Comparison of ENCODE assay signal across 1 cellular context in the genomic region with DNA sequence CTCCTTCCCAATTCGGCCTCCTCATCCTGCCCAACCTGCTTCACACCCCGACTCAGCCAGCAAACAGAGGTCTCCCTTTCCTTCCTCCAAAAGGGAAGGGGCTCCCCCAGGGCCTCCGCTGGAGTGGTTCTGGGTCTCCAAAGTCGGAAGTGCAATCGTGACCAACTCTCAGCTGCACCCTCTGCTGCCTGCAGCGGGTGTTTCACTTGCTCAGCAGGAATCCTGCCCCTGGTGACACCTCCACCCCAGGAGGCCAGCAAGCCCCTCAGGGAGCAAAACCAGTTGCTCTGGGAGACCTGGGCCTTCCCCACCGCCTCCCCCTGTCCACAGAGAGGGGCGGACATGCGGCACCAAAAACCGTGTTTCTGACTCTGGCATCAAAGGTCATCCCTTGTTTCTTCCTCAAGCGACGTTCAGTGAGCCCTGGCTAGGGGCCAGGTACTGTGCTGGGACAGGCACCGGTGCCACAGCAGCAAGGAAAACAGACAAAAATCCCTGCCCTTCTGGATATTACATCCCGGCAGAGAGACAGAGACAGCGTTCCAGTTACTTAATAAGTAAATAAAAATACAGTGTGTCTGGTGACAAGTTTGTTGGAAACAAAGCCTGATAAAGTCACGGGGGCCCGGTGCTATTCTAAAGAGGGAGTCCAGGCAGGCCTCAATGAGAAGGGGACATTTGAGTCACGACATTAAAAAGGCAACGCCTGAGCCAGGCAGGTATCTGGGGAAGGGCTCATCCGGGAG.
TF ChIP-seq lines count a peak whose summit lies in the region.

No MANE protein-coding gene starts in this region.

TF ChIP-seq in HepG2, 621 proteins besides CTCF, POLR2A, EP300 and RAD21 (continued from another document):
- TF ChIP-seq, protein P1, sequence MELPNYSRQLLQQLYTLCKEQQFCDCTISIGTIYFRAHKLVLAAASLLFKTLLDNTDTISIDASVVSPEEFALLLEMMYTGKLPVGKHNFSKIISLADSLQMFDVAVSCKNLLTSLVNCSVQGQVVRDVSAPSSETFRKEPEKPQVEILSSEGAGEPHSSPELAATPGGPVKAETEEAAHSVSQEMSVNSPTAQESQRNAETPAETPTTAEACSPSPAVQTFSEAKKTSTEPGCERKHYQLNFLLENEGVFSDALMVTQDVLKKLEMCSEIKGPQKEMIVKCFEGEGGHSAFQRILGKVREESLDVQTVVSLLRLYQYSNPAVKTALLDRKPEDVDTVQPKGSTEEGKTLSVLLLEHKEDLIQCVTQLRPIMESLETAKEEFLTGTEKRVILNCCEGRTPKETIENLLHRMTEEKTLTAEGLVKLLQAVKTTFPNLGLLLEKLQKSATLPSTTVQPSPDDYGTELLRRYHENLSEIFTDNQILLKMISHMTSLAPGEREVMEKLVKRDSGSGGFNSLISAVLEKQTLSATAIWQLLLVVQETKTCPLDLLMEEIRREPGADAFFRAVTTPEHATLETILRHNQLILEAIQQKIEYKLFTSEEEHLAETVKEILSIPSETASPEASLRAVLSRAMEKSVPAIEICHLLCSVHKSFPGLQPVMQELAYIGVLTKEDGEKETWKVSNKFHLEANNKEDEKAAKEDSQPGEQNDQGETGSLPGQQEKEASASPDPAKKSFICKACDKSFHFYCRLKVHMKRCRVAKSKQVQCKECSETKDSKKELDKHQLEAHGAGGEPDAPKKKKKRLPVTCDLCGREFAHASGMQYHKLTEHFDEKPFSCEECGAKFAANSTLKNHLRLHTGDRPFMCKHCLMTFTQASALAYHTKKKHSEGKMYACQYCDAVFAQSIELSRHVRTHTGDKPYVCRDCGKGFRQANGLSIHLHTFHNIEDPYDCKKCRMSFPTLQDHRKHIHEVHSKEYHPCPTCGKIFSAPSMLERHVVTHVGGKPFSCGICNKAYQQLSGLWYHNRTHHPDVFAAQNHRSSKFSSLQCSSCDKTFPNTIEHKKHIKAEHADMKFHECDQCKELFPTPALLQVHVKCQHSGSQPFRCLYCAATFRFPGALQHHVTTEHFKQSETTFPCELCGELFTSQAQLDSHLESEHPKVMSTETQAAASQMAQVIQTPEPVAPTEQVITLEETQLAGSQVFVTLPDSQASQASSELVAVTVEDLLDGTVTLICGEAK (IDR thresholded peaks at IDR 0.05) = no peak
- TF ChIP-seq, protein P1 (CRISPR knock-in tag; IDR thresholded peaks at IDR 0.05) = no peak
- TF ChIP-seq U2AF1 (optimal IDR thresholded peaks at IDR 0.05; ENCODE audit: low read depth, low read length) (peak; percentile 38), ZBTB1 (CRISPR knock-in tag; IDR thresholded peaks at IDR 0.05; ENCODE audit: borderline replicate concordance) (no peak), ZNF678 (CRISPR knock-in tag; IDR thresholded peaks at IDR 0.05) (no peak), JUN (CRISPR knock-in tag; IDR thresholded peaks at IDR 0.05) (no peak), NR3C1 (CRISPR knock-in tag; IDR thresholded peaks at IDR 0.05) (no peak), ZFY (CRISPR knock-in tag; IDR thresholded peaks at IDR 0.05) (no peak), ZMAT3 (CRISPR knock-in tag; conservative IDR thresholded peaks at IDR 0.05) (no peak), KLF12 (CRISPR knock-in tag; IDR thresholded peaks at IDR 0.05; ENCODE audit: borderline replicate concordance) (no peak), HMG20A (CRISPR knock-in tag; IDR thresholded peaks at IDR 0.05; ENCODE audit: borderline replicate concordance) (no peak), MAFK (conservative IDR thresholded peaks at IDR 0.05 in 1 of 2, IDR thresholded peaks at IDR 0.05 in 1 of 2; ENCODE audit: low read length in 2 of 2) (peak; percentile 60 to 73), MTF2 (CRISPR knock-in tag; IDR thresholded peaks at IDR 0.05; ENCODE audit: borderline replicate concordance) (0 out of 2 replicates have a peak, but pooled peaks have one; percentile 49), THAP11 (CRISPR knock-in tag; IDR thresholded peaks at IDR 0.05) (no peak), ZNF790 (CRISPR knock-in tag; IDR thresholded peaks at IDR 0.05; ENCODE audit: borderline replicate concordance) (no peak), FOXJ3 (CRISPR knock-in tag; IDR thresholded peaks at IDR 0.05; ENCODE audit: borderline replicate concordance) (no peak)
- TF ChIP-seq, protein P2, sequence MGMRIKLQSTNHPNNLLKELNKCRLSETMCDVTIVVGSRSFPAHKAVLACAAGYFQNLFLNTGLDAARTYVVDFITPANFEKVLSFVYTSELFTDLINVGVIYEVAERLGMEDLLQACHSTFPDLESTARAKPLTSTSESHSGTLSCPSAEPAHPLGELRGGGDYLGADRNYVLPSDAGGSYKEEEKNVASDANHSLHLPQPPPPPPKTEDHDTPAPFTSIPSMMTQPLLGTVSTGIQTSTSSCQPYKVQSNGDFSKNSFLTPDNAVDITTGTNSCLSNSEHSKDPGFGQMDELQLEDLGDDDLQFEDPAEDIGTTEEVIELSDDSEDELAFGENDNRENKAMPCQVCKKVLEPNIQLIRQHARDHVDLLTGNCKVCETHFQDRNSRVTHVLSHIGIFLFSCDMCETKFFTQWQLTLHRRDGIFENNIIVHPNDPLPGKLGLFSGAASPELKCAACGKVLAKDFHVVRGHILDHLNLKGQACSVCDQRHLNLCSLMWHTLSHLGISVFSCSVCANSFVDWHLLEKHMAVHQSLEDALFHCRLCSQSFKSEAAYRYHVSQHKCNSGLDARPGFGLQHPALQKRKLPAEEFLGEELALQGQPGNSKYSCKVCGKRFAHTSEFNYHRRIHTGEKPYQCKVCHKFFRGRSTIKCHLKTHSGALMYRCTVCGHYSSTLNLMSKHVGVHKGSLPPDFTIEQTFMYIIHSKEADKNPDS (CRISPR knock-in tag; IDR thresholded peaks at IDR 0.05) = 0 out of 2 replicates have a peak, but pooled peaks have one; percentile 27
- TF ChIP-seq, protein P3, sequence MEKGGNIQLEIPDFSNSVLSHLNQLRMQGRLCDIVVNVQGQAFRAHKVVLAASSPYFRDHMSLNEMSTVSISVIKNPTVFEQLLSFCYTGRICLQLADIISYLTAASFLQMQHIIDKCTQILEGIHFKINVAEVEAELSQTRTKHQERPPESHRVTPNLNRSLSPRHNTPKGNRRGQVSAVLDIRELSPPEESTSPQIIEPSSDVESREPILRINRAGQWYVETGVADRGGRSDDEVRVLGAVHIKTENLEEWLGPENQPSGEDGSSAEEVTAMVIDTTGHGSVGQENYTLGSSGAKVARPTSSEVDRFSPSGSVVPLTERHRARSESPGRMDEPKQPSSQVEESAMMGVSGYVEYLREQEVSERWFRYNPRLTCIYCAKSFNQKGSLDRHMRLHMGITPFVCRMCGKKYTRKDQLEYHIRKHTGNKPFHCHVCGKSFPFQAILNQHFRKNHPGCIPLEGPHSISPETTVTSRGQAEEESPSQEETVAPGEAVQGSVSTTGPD (CRISPR knock-in tag; IDR thresholded peaks at IDR 0.05) = no peak
- TF ChIP-seq, protein P4, sequence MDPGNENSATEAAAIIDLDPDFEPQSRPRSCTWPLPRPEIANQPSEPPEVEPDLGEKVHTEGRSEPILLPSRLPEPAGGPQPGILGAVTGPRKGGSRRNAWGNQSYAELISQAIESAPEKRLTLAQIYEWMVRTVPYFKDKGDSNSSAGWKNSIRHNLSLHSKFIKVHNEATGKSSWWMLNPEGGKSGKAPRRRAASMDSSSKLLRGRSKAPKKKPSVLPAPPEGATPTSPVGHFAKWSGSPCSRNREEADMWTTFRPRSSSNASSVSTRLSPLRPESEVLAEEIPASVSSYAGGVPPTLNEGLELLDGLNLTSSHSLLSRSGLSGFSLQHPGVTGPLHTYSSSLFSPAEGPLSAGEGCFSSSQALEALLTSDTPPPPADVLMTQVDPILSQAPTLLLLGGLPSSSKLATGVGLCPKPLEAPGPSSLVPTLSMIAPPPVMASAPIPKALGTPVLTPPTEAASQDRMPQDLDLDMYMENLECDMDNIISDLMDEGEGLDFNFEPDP (CRISPR knock-in tag; conservative IDR thresholded peaks at IDR 0.05) = 0 out of 2 replicates have a peak, but pooled peaks have one; percentile 82
- TF ChIP-seq, protein P5, sequence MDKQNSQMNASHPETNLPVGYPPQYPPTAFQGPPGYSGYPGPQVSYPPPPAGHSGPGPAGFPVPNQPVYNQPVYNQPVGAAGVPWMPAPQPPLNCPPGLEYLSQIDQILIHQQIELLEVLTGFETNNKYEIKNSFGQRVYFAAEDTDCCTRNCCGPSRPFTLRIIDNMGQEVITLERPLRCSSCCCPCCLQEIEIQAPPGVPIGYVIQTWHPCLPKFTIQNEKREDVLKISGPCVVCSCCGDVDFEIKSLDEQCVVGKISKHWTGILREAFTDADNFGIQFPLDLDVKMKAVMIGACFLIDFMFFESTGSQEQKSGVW (CRISPR knock-in tag; IDR thresholded peaks at IDR 0.05; ENCODE audit: borderline replicate concordance) = no peak
- TF ChIP-seq, protein P6, sequence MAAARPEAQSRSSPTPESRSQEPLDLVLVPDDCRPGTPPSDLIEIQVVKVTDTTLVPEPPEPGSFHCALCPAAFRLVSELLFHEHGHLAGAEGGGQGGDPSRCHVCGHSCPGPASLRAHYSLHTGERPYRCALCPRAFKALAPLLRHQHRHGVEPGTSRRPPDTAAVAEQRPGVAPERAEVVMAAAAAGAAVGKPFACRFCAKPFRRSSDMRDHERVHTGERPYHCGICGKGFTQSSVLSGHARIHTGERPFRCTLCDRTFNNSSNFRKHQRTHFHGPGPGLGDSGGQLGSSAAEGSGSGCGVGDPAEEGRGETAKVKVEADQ (CRISPR knock-in tag; IDR thresholded peaks at IDR 0.05; ENCODE audit: borderline replicate concordance) = no peak
- TF ChIP-seq, protein P7, sequence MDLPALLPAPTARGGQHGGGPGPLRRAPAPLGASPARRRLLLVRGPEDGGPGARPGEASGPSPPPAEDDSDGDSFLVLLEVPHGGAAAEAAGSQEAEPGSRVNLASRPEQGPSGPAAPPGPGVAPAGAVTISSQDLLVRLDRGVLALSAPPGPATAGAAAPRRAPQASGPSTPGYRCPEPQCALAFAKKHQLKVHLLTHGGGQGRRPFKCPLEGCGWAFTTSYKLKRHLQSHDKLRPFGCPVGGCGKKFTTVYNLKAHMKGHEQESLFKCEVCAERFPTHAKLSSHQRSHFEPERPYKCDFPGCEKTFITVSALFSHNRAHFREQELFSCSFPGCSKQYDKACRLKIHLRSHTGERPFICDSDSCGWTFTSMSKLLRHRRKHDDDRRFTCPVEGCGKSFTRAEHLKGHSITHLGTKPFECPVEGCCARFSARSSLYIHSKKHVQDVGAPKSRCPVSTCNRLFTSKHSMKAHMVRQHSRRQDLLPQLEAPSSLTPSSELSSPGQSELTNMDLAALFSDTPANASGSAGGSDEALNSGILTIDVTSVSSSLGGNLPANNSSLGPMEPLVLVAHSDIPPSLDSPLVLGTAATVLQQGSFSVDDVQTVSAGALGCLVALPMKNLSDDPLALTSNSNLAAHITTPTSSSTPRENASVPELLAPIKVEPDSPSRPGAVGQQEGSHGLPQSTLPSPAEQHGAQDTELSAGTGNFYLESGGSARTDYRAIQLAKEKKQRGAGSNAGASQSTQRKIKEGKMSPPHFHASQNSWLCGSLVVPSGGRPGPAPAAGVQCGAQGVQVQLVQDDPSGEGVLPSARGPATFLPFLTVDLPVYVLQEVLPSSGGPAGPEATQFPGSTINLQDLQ (CRISPR knock-in tag; IDR thresholded peaks at IDR 0.05) = no peak
- TF ChIP-seq, protein P8, sequence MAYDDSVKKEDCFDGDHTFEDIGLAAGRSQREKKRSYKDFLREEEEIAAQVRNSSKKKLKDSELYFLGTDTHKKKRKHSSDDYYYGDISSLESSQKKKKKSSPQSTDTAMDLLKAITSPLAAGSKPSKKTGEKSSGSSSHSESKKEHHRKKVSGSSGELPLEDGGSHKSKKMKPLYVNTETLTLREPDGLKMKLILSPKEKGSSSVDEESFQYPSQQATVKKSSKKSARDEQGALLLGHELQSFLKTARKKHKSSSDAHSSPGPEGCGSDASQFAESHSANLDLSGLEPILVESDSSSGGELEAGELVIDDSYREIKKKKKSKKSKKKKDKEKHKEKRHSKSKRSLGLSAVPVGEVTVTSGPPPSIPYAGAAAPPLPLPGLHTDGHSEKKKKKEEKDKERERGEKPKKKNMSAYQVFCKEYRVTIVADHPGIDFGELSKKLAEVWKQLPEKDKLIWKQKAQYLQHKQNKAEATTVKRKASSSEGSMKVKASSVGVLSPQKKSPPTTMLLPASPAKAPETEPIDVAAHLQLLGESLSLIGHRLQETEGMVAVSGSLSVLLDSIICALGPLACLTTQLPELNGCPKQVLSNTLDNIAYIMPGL (CRISPR knock-in tag; IDR thresholded peaks at IDR 0.05; ENCODE audit: borderline replicate concordance in 1 of 2, low read depth in 1 of 2) = peak; percentile 28 to 45; a peak in 1 of 4 replicates
- TF ChIP-seq, protein P9, sequence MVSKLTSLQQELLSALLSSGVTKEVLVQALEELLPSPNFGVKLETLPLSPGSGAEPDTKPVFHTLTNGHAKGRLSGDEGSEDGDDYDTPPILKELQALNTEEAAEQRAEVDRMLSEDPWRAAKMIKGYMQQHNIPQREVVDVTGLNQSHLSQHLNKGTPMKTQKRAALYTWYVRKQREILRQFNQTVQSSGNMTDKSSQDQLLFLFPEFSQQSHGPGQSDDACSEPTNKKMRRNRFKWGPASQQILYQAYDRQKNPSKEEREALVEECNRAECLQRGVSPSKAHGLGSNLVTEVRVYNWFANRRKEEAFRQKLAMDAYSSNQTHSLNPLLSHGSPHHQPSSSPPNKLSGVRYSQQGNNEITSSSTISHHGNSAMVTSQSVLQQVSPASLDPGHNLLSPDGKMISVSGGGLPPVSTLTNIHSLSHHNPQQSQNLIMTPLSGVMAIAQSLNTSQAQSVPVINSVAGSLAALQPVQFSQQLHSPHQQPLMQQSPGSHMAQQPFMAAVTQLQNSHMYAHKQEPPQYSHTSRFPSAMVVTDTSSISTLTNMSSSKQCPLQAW (CRISPR knock-in tag; IDR thresholded peaks at IDR 0.05) = peak; percentile 25; the same call in 1 of the 2 replicates
